1 cellular context compared by ENCODE assay signal in the genomic region with DNA sequence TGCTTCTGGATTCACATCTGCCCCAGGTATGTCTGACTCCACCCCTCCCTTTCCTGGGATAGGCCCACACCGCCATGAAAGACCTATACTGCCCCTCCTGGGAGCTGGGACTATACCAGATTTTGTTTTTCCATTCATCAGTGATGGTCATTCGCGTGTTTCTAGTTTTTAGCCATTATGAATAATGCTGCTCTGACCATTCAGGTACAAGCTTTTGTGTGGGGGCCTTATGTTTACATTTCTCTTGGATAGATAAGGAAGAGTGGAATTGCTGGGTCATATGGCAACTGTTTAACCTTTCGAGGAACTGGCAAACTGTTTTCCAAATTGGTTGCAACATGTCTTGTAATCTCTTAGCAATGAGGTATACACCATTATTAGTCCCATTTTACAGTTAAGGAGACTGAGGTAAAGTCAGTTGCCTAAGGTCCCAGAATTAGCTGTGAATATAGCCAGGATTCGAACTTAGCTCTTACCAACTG.
TF ChIP-seq lines count a peak whose summit lies in the region.

No MANE protein-coding gene starts in this region.

TF ChIP-seq in IMR-90, 13 proteins besides CTCF, POLR2A, EP300 and RAD21:
- TF ChIP-seq, protein P1, sequence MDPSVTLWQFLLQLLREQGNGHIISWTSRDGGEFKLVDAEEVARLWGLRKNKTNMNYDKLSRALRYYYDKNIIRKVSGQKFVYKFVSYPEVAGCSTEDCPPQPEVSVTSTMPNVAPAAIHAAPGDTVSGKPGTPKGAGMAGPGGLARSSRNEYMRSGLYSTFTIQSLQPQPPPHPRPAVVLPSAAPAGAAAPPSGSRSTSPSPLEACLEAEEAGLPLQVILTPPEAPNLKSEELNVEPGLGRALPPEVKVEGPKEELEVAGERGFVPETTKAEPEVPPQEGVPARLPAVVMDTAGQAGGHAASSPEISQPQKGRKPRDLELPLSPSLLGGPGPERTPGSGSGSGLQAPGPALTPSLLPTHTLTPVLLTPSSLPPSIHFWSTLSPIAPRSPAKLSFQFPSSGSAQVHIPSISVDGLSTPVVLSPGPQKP (IDR thresholded peaks at IDR 0.05; ENCODE audit: borderline replicate concordance, low read depth, low read length) = no peak
